Comparison of ENCODE assay signal across 8 cellular contexts in genomic region chr5:160198886-160199409, GRCh38. TPM values are rescaled to one million over a fixed set of nuclear protein-coding genes. Genes with fewer than 3 reads are reported as not detected.
A peak's percentile ranks its signal among the peaks of the same experiment; 100 is the strongest.
DNase-seq lines count a peak whose midpoint lies in the region; ATAC-seq and TF ChIP-seq lines count a peak whose summit lies in the region.

No MANE protein-coding gene starts in this region.

- no peaks in the 10 kb centered on the region for H3K4me1 Mint-ChIP-seq in CD4-positive, alpha-beta T cell (ENCODE audit: low read depth)
- peaks cover 27% of the 10 kb centered on the region for H3K4me1 Mint-ChIP-seq in nephron

- H3K4me3 ChIP-seq in choroid plexus epithelial cell (ENCODE audit: low read depth, low read length), result peak overlapping the region; percentile 14

- H3K36me3 Mint-ChIP-seq in CD4-positive, alpha-beta T cell (ENCODE audit: low read depth), result no peaks in the 10 kb centered on the region
- H3K36me3 Mint-ChIP-seq in nephron (ENCODE audit: low read depth), result no peaks in the 10 kb centered on the region

- intact Hi-C loops in CD4-positive, alpha-beta T cell (cut with DNase I, micrococcal nuclease), result loop anchor here (1.0 to 5.0 kb wide), 3 partner anchors 146 to 757 kb away; no protein-coding TSS in a partner anchor

- H3K27ac Mint-ChIP-seq in CD4-positive, alpha-beta T cell, result no peak overlapping the region
- peak overlapping the region; percentile 13 to 72 (median 68) for H3K27ac Mint-ChIP-seq in nephron

- POLR2A ChIA-PET in CD4-positive, alpha-beta T cell (lab: Charles Lee), result no interaction called here

- H3K27ac ChIP-seq in CD4-positive, alpha-beta T cell (ENCODE audit: low read depth, low read length), result no peak overlapping the region

- CTCF ChIA-PET in CD4-positive, alpha-beta T cell (lab: Charles Lee), result interaction anchor here (0.9 kb wide), 2 partner anchors 9 to 192 kb away, joined by 3 read pairs; no protein-coding TSS in a partner anchor

- no peak for ATAC-seq in CD4-positive, alpha-beta T cell (ENCODE audit: poor library complexity)
- peak; percentile 20 for ATAC-seq in HG03354 (IDR thresholded peaks at IDR 0.05; ENCODE audit: poor library complexity, severe bottlenecking, unreplicated experiment)

- DNase-seq in CD4-positive, alpha-beta T cell, result no peak
- DNase-seq in choroid plexus epithelial cell (ENCODE audit: low read depth) (no peak), NCI-H524 treated with DMSO at 0.1 percent for 48 hours (lab: John Stamatoyannopoulos, UW) (no peak), HuH-7 (ENCODE audit: low spot score) (no peak), germinal center (ENCODE audit: low spot score) (no peak)
- no peak for DNase-seq in activated effector memory CD4-positive, alpha-beta T cell treated with anti-CD3 and anti-CD28 coated beads, Interleukin-2, amount 50 U/mL, for 16 hours

- peak overlapping the region; percentile 22 for H3K4me3 Mint-ChIP-seq in CD4-positive, alpha-beta T cell
- peak overlapping the region in 2 of 3 experiments; percentile 37 to 46 for H3K4me3 Mint-ChIP-seq in nephron

- peaks cover 5% of the 10 kb centered on the region for H3K27me3 ChIP-seq in CD4-positive, alpha-beta T cell (ENCODE audit: control insufficient read depth, insufficient read depth, low read length)

- no peak for TF ChIP-seq CTCF in CD4-positive, alpha-beta T cell (IDR thresholded peaks at IDR 0.05)
- TF ChIP-seq CTCF in choroid plexus epithelial cell (conservative IDR thresholded peaks at IDR 0.05; ENCODE audit: low read depth, low read length) (no peak), nephron (IDR thresholded peaks at IDR 0.05; ENCODE audit: unreplicated experiment in 3 of 3) (no peak)

- no peaks in the 10 kb centered on the region for H3K9me3 Mint-ChIP-seq in CD4-positive, alpha-beta T cell
- H3K9me3 Mint-ChIP-seq in nephron, result no peaks in the 10 kb centered on the region

- H3K9me3 ChIP-seq in CD4-positive, alpha-beta T cell (ENCODE audit: control insufficient read depth, low read length), result no peaks in the 10 kb centered on the region

- H3K27me3 Mint-ChIP-seq in CD4-positive, alpha-beta T cell, result peaks cover 22% of the 10 kb centered on the region
- peaks cover 14% of the 10 kb centered on the region for H3K27me3 Mint-ChIP-seq in nephron (ENCODE audit: low read depth)

RNA-seq across cellular contexts. Expression of gene FABP6, which starts 30.4 kb away (rescaled TPM):
- not detected for total RNA-seq in CD4-positive, alpha-beta T cell
